Comparison of ENCODE assay signal across 8 cellular contexts in the genomic region with DNA sequence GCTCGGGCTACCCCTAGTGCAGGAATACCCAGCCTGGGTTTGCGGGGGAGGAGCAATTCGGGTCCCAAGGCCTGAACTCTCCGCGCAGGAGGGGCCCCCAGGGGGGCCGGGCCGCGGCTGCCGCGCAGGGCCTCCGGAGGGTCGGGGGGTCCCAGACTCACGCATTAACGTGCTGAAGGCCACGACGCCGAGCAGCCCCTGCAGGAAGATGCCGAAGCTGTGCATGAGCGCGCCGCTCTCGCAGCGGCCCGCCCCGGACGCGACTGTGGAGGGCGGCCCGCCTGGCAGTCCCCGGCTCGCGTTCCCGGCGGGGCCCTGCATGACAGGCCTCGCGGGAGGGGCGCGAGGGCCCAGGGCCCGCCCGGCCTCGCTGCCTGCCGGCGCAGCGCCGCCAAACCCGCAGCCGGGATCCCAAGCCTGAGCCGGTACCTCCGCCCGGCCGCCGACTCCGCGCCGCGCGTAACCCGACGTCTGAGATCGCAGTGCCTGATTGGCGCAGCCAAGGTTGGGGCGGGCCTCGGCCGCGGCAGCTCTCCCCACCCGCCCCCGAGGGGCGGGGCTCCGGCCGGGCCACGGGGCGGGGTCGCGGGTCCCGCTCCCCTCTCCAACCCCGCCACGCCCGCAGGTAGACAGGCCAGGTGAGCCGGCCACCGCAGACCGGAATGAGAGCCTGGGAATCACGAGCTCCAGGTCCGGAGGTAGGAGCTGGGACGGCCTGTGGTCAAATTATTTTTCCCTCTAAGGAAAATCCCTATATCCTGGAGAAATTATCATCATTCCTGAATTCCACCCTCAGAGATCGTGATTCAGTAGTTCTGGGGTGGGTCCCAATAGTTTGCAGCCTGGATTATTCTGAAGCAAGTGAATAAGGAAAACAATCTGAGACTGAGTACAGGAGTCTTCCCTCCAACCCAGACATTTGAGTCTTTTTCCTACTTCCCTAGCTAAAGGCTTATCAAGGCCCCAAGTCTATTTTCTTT. TPM values are rescaled to one million over a fixed set of nuclear protein-coding genes. Genes with fewer than 3 reads are reported as not detected.
DNase-seq lines count a peak whose midpoint lies in the region; ATAC-seq lines count a peak whose summit lies in the region.

STIMATE (minus strand) TSS at position 419 of the 980 bp plus-strand sequence; CDS start at position 321, 98 bp downstream.

- WGBS in mesodermal cell (ENCODE audit: insufficient coverage in 2 of 2), 2 experiments: 0 to 1% methylated on average over 40 to 59 of the region's 85 CpGs

- DNase-seq in COLO668 (lab: John Stamatoyannopoulos, UW; ENCODE audit: unreplicated experiment) (peak; percentile 86), HS-27A (ENCODE audit: low read depth) (peak; percentile 40), NT2/D1 (ENCODE audit: low read depth, low spot score) (peak; percentile 74)
- DNase-seq in activated CD8-positive, alpha-beta memory T cell treated with anti-CD3 and anti-CD28 coated beads, Interleukin-2, amount 50 U/mL, for 1 hour (ENCODE audit: extremely low read depth): peak; percentile 62
- peak; percentile 63 for DNase-seq in stimulated activated CD8-positive, alpha-beta memory T cell treated with anti-CD3 and anti-CD28 coated beads, Interleukin-15, amount 100 ng/mL, for 24 hours (ENCODE audit: low read depth)

- no peak within 1 kb of the TSS for H3K27ac ChIP-seq in mesodermal cell (ENCODE audit: low read depth, low read length, severe bottlenecking)

- H3K9me3 ChIP-seq in NT2/D1 (ENCODE audit: insufficient read depth, low read length) (no peaks in the 10 kb centered on the region), mesodermal cell (ENCODE audit: control insufficient read depth, low read length) (no peaks in the 10 kb centered on the region)

- ATAC-seq in GM19468 (IDR thresholded peaks at IDR 0.05; ENCODE audit: extremely low read depth, unreplicated experiment): peak; percentile 86

- H3K9ac ChIP-seq in NT2/D1 (ENCODE audit: insufficient read length, low read depth): peak within 1 kb of the TSS; percentile 91

- H3K36me3 ChIP-seq in NT2/D1 (ENCODE audit: insufficient read depth, insufficient read length, low read length) (peaks cover 16% of the 10 kb centered on the region), mesodermal cell (ENCODE audit: control insufficient read depth, insufficient read depth, low read length) (no peaks in the 10 kb centered on the region)

- H3K4me1 ChIP-seq in NT2/D1 (ENCODE audit: insufficient read depth, insufficient read length): peaks cover 3% of the 10 kb centered on the region
- H3K4me1 ChIP-seq in mesodermal cell (ENCODE audit: control insufficient read depth, insufficient read depth, low read length, poor library complexity, severe bottlenecking): peaks cover 9% of the 10 kb centered on the region

- peaks cover 9% of the 10 kb centered on the region for H3K27me3 ChIP-seq in NT2/D1 (ENCODE audit: insufficient read depth, insufficient read length)

- in situ Hi-C loops in endometrial microvascular endothelial cells (cut with HindIII; ENCODE audit: inconsistent ontology term, low pct_unique_long_range_greater_than_20kb, low sequenced_read_pairs): no loop called here

- H3K4me3 ChIP-seq in NT2/D1 (ENCODE audit: insufficient read length, low read depth) (peak within 1 kb of the TSS; percentile 89), mesodermal cell (ENCODE audit: extremely low read depth, insufficient read depth, low read length, poor library complexity, severe bottlenecking) (peak within 1 kb of the TSS; percentile 70)

RNA-seq across cellular contexts. Expression of gene STIMATE, which starts in this region (rescaled TPM):
- 12.6 TPM for total RNA-seq in endometrial microvascular endothelial cells (ENCODE audit: inconsistent ontology term)
- 12.9 TPM for polyA plus RNA-seq in mesodermal cell (2013, experiment 1 of 2)
- 11.7 TPM for polyA plus RNA-seq in mesodermal cell (2013, experiment 2 of 2)
